ENCODE assay signal across 1 cellular context in the genomic region with DNA sequence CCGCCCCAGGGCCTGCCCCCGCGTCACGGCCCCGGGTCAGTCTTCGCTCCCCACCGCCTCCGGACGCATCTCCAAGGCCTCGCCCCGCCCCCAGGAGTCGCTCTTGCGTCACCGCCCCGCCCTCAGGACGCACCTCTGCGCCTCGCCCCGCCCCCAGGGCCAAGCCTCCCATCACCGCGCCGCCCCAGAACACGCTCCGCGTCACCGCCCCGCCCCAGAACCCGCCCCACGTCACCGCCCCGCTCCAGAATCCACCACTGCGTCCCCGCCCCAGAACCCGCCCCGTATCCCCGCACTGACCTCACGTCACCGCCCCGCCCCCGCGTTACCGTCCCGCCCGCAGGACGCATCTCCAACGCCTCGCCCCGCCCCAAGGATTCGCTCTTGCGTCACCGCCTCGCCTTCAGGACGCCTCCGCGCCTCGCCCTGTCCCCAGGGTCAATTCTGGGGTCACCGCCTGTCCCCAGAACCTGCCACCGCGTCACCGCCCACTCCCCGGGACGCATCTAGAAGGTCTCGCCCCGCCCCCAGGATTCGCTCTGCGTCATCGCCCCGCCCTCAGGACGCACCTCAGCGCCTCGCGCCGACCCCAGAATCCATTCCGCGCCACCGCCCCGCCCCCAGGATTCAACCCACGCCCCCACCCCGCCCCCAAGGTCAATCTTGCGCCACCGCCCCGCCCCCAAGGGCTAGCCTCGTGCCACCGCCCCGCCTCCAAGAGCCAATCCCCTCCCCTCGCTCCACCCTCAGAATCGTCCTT.
TF ChIP-seq lines count a peak whose summit lies in the region.

No MANE protein-coding gene starts in this region.

TF ChIP-seq in HepG2, 621 proteins besides CTCF, POLR2A, EP300 and RAD21 (continues in another document):
- TF ChIP-seq ZNF792 (CRISPR knock-in tag; IDR thresholded peaks at IDR 0.05) (no peak), ZNF546 (CRISPR knock-in tag; conservative IDR thresholded peaks at IDR 0.05) (no peak), ZBTB21 (CRISPR knock-in tag; IDR thresholded peaks at IDR 0.05) (peak; percentile 79), SMC3 (IDR thresholded peaks at IDR 0.05; ENCODE audit: low read length) (no peak), SMYD3 (CRISPR knock-in tag; IDR thresholded peaks at IDR 0.05) (no peak), ZNF350 (CRISPR knock-in tag; IDR thresholded peaks at IDR 0.05; ENCODE audit: borderline replicate concordance, low read depth) (0 out of 2 replicates have a peak, but pooled peaks have one; percentile 21), ZNF343 (CRISPR knock-in tag; IDR thresholded peaks at IDR 0.05) (no peak), ARID2 (CRISPR knock-in tag; IDR thresholded peaks at IDR 0.05; ENCODE audit: borderline replicate concordance) (no peak), SNRNP70 (IDR thresholded peaks at IDR 0.05; ENCODE audit: low read depth, low read length) (no peak), HNRNPLL (IDR thresholded peaks at IDR 0.05; ENCODE audit: low read depth, low read length, poor library complexity, severe bottlenecking) (peak; percentile 21), ZNF577 (CRISPR knock-in tag; IDR thresholded peaks at IDR 0.05; ENCODE audit: borderline replicate concordance, low read depth) (no peak), DMAP1 (CRISPR knock-in tag; IDR thresholded peaks at IDR 0.05) (no peak), ZBTB42 (CRISPR knock-in tag; IDR thresholded peaks at IDR 0.05) (no peak), SOX6 (IDR thresholded peaks at IDR 0.05) (no peak), SOX6 (CRISPR knock-in tag; IDR thresholded peaks at IDR 0.05) (peak; percentile 27; the same call in 1 of the 2 replicates), ZFP36 (IDR thresholded peaks at IDR 0.05; ENCODE audit: borderline replicate concordance, low read depth, low read length, partially characterized antibody) (no peak), ZNF619 (CRISPR knock-in tag; IDR thresholded peaks at IDR 0.05) (no peak), ZSCAN12 (CRISPR knock-in tag; IDR thresholded peaks at IDR 0.05) (no peak), YEATS4 (CRISPR knock-in tag; IDR thresholded peaks at IDR 0.05; ENCODE audit: borderline replicate concordance) (no peak; the same call in 1 of the 2 replicates), GATAD2A (CRISPR knock-in tag; IDR thresholded peaks at IDR 0.05) (0 out of 2 replicates have a peak, but pooled peaks have one; percentile 6), ZNF547 (CRISPR knock-in tag; IDR thresholded peaks at IDR 0.05) (no peak), EZH2 (conservative IDR thresholded peaks at IDR 0.05; ENCODE audit: low read depth, low read length) (no peak), HNRNPK (IDR thresholded peaks at IDR 0.05; ENCODE audit: low read depth, low read length, poor library complexity, severe bottlenecking) (peak; percentile 77), SETDB1 (CRISPR knock-in tag; IDR thresholded peaks at IDR 0.05; ENCODE audit: borderline replicate concordance) (no peak)
- TF ChIP-seq, protein P1, sequence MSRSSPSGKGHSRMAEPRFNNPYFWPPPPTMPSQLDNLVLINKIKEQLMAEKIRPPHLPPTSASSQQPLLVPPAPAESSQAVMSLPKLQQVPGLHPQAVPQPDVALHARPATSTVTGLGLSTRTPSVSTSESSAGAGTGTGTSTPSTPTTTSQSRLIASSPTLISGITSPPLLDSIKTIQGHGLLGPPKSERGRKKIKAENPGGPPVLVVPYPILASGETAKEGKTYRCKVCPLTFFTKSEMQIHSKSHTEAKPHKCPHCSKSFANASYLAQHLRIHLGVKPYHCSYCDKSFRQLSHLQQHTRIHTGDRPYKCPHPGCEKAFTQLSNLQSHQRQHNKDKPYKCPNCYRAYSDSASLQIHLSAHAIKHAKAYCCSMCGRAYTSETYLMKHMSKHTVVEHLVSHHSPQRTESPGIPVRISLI (CRISPR knock-in tag; IDR thresholded peaks at IDR 0.05; ENCODE audit: borderline replicate concordance) = no peak
- TF ChIP-seq, protein P2, sequence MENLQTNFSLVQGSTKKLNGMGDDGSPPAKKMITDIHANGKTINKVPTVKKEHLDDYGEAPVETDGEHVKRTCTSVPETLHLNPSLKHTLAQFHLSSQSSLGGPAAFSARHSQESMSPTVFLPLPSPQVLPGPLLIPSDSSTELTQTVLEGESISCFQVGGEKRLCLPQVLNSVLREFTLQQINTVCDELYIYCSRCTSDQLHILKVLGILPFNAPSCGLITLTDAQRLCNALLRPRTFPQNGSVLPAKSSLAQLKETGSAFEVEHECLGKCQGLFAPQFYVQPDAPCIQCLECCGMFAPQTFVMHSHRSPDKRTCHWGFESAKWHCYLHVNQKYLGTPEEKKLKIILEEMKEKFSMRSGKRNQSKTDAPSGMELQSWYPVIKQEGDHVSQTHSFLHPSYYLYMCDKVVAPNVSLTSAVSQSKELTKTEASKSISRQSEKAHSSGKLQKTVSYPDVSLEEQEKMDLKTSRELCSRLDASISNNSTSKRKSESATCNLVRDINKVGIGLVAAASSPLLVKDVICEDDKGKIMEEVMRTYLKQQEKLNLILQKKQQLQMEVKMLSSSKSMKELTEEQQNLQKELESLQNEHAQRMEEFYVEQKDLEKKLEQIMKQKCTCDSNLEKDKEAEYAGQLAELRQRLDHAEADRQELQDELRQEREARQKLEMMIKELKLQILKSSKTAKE (CRISPR knock-in tag; IDR thresholded peaks at IDR 0.05; ENCODE audit: borderline replicate concordance) = no peak; the same call in 1 of the 2 replicates
- TF ChIP-seq, protein P3, sequence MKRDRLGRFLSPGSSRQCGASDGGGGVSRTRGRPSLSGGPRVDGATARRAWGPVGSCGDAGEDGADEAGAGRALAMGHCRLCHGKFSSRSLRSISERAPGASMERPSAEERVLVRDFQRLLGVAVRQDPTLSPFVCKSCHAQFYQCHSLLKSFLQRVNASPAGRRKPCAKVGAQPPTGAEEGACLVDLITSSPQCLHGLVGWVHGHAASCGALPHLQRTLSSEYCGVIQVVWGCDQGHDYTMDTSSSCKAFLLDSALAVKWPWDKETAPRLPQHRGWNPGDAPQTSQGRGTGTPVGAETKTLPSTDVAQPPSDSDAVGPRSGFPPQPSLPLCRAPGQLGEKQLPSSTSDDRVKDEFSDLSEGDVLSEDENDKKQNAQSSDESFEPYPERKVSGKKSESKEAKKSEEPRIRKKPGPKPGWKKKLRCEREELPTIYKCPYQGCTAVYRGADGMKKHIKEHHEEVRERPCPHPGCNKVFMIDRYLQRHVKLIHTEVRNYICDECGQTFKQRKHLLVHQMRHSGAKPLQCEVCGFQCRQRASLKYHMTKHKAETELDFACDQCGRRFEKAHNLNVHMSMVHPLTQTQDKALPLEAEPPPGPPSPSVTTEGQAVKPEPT (CRISPR knock-in tag; IDR thresholded peaks at IDR 0.05; ENCODE audit: low read depth) = no peak
- TF ChIP-seq, protein P4, sequence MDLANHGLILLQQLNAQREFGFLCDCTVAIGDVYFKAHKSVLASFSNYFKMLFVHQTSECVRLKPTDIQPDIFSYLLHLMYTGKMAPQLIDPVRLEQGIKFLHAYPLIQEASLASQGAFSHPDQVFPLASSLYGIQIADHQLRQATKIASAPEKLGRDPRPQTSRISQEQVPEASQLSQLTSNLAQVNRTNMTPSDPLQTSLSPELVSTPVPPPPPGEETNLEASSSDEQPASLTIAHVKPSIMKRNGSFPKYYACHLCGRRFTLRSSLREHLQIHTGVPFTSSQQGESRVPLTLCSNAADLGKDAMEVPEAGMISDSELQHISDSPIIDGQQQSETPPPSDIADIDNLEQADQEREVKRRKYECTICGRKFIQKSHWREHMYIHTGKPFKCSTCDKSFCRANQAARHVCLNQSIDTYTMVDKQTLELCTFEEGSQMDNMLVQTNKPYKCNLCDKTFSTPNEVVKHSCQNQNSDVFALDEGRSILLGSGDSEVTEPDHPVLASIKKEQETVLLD (CRISPR knock-in tag; IDR thresholded peaks at IDR 0.05; ENCODE audit: low read depth) = peak; percentile 40; the same call in 1 of the 2 replicates
- TF ChIP-seq, protein P5, sequence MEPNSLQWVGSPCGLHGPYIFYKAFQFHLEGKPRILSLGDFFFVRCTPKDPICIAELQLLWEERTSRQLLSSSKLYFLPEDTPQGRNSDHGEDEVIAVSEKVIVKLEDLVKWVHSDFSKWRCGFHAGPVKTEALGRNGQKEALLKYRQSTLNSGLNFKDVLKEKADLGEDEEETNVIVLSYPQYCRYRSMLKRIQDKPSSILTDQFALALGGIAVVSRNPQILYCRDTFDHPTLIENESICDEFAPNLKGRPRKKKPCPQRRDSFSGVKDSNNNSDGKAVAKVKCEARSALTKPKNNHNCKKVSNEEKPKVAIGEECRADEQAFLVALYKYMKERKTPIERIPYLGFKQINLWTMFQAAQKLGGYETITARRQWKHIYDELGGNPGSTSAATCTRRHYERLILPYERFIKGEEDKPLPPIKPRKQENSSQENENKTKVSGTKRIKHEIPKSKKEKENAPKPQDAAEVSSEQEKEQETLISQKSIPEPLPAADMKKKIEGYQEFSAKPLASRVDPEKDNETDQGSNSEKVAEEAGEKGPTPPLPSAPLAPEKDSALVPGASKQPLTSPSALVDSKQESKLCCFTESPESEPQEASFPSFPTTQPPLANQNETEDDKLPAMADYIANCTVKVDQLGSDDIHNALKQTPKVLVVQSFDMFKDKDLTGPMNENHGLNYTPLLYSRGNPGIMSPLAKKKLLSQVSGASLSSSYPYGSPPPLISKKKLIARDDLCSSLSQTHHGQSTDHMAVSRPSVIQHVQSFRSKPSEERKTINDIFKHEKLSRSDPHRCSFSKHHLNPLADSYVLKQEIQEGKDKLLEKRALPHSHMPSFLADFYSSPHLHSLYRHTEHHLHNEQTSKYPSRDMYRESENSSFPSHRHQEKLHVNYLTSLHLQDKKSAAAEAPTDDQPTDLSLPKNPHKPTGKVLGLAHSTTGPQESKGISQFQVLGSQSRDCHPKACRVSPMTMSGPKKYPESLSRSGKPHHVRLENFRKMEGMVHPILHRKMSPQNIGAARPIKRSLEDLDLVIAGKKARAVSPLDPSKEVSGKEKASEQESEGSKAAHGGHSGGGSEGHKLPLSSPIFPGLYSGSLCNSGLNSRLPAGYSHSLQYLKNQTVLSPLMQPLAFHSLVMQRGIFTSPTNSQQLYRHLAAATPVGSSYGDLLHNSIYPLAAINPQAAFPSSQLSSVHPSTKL (CRISPR knock-in tag; IDR thresholded peaks at IDR 0.05) = no peak
- TF ChIP-seq, protein P6, sequence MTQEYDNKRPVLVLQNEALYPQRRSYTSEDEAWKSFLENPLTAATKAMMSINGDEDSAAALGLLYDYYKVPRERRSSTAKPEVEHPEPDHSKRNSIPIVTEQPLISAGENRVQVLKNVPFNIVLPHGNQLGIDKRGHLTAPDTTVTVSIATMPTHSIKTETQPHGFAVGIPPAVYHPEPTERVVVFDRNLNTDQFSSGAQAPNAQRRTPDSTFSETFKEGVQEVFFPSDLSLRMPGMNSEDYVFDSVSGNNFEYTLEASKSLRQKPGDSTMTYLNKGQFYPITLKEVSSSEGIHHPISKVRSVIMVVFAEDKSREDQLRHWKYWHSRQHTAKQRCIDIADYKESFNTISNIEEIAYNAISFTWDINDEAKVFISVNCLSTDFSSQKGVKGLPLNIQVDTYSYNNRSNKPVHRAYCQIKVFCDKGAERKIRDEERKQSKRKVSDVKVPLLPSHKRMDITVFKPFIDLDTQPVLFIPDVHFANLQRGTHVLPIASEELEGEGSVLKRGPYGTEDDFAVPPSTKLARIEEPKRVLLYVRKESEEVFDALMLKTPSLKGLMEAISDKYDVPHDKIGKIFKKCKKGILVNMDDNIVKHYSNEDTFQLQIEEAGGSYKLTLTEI (CRISPR knock-in tag; conservative IDR thresholded peaks at IDR 0.05) = no peak
- TF ChIP-seq, protein P7, sequence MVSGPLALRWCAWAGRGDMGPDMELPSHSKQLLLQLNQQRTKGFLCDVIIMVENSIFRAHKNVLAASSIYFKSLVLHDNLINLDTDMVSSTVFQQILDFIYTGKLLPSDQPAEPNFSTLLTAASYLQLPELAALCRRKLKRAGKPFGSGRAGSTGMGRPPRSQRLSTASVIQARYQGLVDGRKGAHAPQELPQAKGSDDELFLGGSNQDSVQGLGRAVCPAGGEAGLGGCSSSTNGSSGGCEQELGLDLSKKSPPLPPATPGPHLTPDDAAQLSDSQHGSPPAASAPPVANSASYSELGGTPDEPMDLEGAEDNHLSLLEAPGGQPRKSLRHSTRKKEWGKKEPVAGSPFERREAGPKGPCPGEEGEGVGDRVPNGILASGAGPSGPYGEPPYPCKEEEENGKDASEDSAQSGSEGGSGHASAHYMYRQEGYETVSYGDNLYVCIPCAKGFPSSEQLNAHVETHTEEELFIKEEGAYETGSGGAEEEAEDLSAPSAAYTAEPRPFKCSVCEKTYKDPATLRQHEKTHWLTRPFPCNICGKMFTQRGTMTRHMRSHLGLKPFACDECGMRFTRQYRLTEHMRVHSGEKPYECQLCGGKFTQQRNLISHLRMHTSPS (CRISPR knock-in tag; IDR thresholded peaks at IDR 0.05; ENCODE audit: low read depth) = no peak
- TF ChIP-seq, protein P8, sequence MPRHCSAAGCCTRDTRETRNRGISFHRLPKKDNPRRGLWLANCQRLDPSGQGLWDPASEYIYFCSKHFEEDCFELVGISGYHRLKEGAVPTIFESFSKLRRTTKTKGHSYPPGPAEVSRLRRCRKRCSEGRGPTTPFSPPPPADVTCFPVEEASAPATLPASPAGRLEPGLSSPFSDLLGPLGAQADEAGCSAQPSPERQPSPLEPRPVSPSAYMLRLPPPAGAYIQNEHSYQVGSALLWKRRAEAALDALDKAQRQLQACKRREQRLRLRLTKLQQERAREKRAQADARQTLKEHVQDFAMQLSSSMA (CRISPR knock-in tag; IDR thresholded peaks at IDR 0.05) = no peak
- TF ChIP-seq, protein P9, sequence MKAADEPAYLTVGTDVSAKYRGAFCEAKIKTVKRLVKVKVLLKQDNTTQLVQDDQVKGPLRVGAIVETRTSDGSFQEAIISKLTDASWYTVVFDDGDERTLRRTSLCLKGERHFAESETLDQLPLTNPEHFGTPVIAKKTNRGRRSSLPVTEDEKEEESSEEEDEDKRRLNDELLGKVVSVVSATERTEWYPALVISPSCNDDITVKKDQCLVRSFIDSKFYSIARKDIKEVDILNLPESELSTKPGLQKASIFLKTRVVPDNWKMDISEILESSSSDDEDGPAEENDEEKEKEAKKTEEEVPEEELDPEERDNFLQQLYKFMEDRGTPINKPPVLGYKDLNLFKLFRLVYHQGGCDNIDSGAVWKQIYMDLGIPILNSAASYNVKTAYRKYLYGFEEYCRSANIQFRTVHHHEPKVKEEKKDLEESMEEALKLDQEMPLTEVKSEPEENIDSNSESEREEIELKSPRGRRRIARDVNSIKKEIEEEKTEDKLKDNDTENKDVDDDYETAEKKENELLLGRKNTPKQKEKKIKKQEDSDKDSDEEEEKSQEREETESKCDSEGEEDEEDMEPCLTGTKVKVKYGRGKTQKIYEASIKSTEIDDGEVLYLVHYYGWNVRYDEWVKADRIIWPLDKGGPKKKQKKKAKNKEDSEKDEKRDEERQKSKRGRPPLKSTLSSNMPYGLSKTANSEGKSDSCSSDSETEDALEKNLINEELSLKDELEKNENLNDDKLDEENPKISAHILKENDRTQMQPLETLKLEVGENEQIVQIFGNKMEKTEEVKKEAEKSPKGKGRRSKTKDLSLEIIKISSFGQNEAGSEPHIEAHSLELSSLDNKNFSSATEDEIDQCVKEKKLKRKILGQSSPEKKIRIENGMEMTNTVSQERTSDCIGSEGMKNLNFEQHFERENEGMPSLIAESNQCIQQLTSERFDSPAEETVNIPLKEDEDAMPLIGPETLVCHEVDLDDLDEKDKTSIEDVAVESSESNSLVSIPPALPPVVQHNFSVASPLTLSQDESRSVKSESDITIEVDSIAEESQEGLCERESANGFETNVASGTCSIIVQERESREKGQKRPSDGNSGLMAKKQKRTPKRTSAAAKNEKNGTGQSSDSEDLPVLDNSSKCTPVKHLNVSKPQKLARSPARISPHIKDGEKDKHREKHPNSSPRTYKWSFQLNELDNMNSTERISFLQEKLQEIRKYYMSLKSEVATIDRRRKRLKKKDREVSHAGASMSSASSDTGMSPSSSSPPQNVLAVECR (CRISPR knock-in tag; IDR thresholded peaks at IDR 0.05; ENCODE audit: borderline replicate concordance) = peak; percentile 34; the same call in 1 of the 2 replicates
